ENCODE assay signal across 10 cellular contexts in genomic region chr9:133874061-133874638, GRCh38.
A peak's percentile ranks its signal among the peaks of the same experiment; 100 is the strongest.
DNase-seq lines count a peak whose midpoint lies in the region; ATAC-seq, FAIRE-seq and TF ChIP-seq lines count a peak whose summit lies in the region.
"Had no signal": no experiment of that assay in that cellular context is flagged by ENCODE, and none has a peak within 500 bp of the region (broad histone marks: within the 10 kb centered on the region; RNA-seq: fewer than 3 reads in every experiment).

No MANE protein-coding gene starts in this region.

- ATAC-seq in HepG2 (no peak), right lobe of liver (no peak), HG02970 (IDR thresholded peaks at IDR 0.05; ENCODE audit: low FRiP score, unreplicated experiment) (no peak), HG02610 (IDR thresholded peaks at IDR 0.05; ENCODE audit: unreplicated experiment) (no peak), GM19351 (IDR thresholded peaks at IDR 0.05; ENCODE audit: unreplicated experiment) (no peak)

- peaks cover 74% of the 10 kb centered on the region for H3K79me2 ChIP-seq in HepG2 (ENCODE audit: insufficient read depth, low read length)

- CTCF ChIA-PET in HepG2 (lab: Yijun Ruan, JAX; ENCODE audit: low intra/inter-chr PET ratio, low total read pairs) = no interaction called here

- no peak overlapping the region for H2AFZ ChIP-seq in HepG2 (ENCODE audit: low read length)

- H3K4me3 ChIP-seq in HepG2 (replicated peaks in 1 of 3; ENCODE audit: insufficient read depth in 1 of 3, low read depth in 2 of 3, low read length in 3 of 3) (no peak overlapping the region), right lobe of liver (no peak overlapping the region), kidney epithelial cell (ENCODE audit: low read depth, low read length) (no peak overlapping the region)
- H3K4me3 ChIP-seq: right atrium auricular region had no signal

- peaks cover 60% of the 10 kb centered on the region; the same call in 1 of the 2 replicates for H4K20me1 ChIP-seq in HepG2 (ENCODE audit: insufficient read depth, low read length)

- no peak for TF ChIP-seq POLR2A in HepG2 (IDR thresholded peaks at IDR 0.05; ENCODE audit: insufficient read depth in 1 of 2, low read depth in 2 of 2, low read length in 2 of 2)
- no peak for TF ChIP-seq POLR2A in right lobe of liver (IDR thresholded peaks at IDR 0.05)

- no peak overlapping the region for H3K4me2 ChIP-seq in HepG2 (ENCODE audit: low read depth, low read length)

- TF ChIP-seq EP300 in HepG2 (IDR thresholded peaks at IDR 0.05; ENCODE audit: low read depth in 2 of 2, low read length in 2 of 2) (no peak), HepG2 (CRISPR knock-in tag; IDR thresholded peaks at IDR 0.05; ENCODE audit: borderline replicate concordance) (no peak)

- H3K27me3 ChIP-seq in HepG2 (ENCODE audit: control insufficient read depth in 1 of 2, insufficient read depth in 2 of 2, low read length in 2 of 2) (no peaks in the 10 kb centered on the region), right lobe of liver (no peaks in the 10 kb centered on the region), kidney epithelial cell (ENCODE audit: control insufficient read depth, insufficient read depth, low read length) (no peaks in the 10 kb centered on the region)
- H3K27me3 ChIP-seq: right atrium auricular region had no signal

- no TSS peak for BruUV-seq in HepG2 (replicated peaks; lab: Mats Ljungman, UMichigan)

- no peaks in the 10 kb centered on the region for H3K9me3 ChIP-seq in HepG2 (ENCODE audit: low read length)
- H3K9me3 ChIP-seq in right lobe of liver = no peaks in the 10 kb centered on the region
- H3K9me3 ChIP-seq: right atrium auricular region had no signal

- no peak overlapping the region for H3K9ac ChIP-seq in HepG2 (ENCODE audit: insufficient read depth, low read depth, low read length)

- peaks cover 1 to 14% of the 10 kb centered on the region in 2 experiments; a peak in 3 of 5 replicates for H3K36me3 ChIP-seq in HepG2 (replicated peaks in 1 of 2; ENCODE audit: control insufficient read depth in 1 of 2, insufficient read depth in 2 of 2, low read length in 2 of 2)
- no peaks in the 10 kb centered on the region for H3K36me3 ChIP-seq in right lobe of liver
- no peaks in the 10 kb centered on the region for H3K36me3 ChIP-seq in kidney epithelial cell (ENCODE audit: control insufficient read depth, insufficient read depth, low read length)
- H3K36me3 ChIP-seq: right atrium auricular region had no signal

- WGBS in HepG2 (ENCODE audit: low lambda C conversion rate) = 94% methylated on average over 4 of the region's 14 CpGs
- WGBS in right lobe of liver (ENCODE audit: insufficient coverage, low coverage, low lambda C conversion rate, missing lambda C conversion rate) = 60% methylated on average over 1 of the region's 14 CpGs

- intact Hi-C loops in HepG2 (cut with micrococcal nuclease; ENCODE audit: unreplicated experiment) (no loop called here), right lobe of liver (cut with DNase I) (no loop called here)

- no peak for FAIRE-seq in HepG2 (lab: Jason Lieb, UNC)

- POLR2A ChIA-PET in HepG2 (lab: Yijun Ruan, JAX) = no interaction called here

- no peak for TF ChIP-seq CTCF in HepG2 (CRISPR knock-in tag; IDR thresholded peaks at IDR 0.05)
- no peak for TF ChIP-seq CTCF in right lobe of liver (IDR thresholded peaks at IDR 0.05)
- no peak for TF ChIP-seq CTCF in VCaP (conservative IDR thresholded peaks at IDR 0.05)
- no peak for TF ChIP-seq CTCF in kidney epithelial cell (IDR thresholded peaks at IDR 0.05; ENCODE audit: insufficient read depth, low read length, poor library complexity, severe bottlenecking)

- no peak for DNase-seq in HepG2 (ENCODE audit: low spot score)
- DNase-seq in right lobe of liver = no peak
- peak; percentile 93 for DNase-seq in kidney epithelial cell (ENCODE audit: low read depth)
- no peak for DNase-seq in NCI-H526 treated with DMSO at 0.1 percent for 48 hours (lab: John Stamatoyannopoulos, UW)
- DNase-seq: activated CD4-positive, CD25-positive, alpha-beta regulatory T cell had no signal

- no peak overlapping the region for H3K27ac ChIP-seq in HepG2 (ENCODE audit: extremely low read length, insufficient read depth, low read length)
- no peak overlapping the region for H3K27ac ChIP-seq in right lobe of liver
- H3K27ac ChIP-seq in VCaP = peak overlapping the region; percentile 95
- H3K27ac ChIP-seq: right atrium auricular region had no signal

- in situ Hi-C loops in HepG2 (cut with HindIII; ENCODE audit: extremely low pct_ligation_motif_present, low pct_unique_long_range_greater_than_20kb) = no loop called here

- no peak for TF ChIP-seq RAD21 in HepG2 (CRISPR knock-in tag; IDR thresholded peaks at IDR 0.05)

- H3K4me1 ChIP-seq in HepG2 (ENCODE audit: insufficient read depth, low read length) = peaks cover 24% of the 10 kb centered on the region
- peaks cover 0 to 36% (median 11%) of the 10 kb centered on the region in 4 donors for H3K4me1 ChIP-seq in right lobe of liver

TF ChIP-seq in HepG2, 621 proteins besides CTCF, POLR2A, EP300 and RAD21:
- TF ChIP-seq AGO2 (optimal IDR thresholded peaks at IDR 0.05; ENCODE audit: low read depth, low read length) (peak; percentile 22), PAWR (CRISPR knock-in tag; IDR thresholded peaks at IDR 0.05; ENCODE audit: borderline replicate concordance) (no peak), ZNF609 (CRISPR knock-in tag; IDR thresholded peaks at IDR 0.05; ENCODE audit: borderline replicate concordance) (no peak), DDIT3 (CRISPR knock-in tag; IDR thresholded peaks at IDR 0.05) (no peak), MXD4 (CRISPR knock-in tag; IDR thresholded peaks at IDR 0.05) (no peak), ZKSCAN1 (IDR thresholded peaks at IDR 0.05; ENCODE audit: low read length) (no peak), ZNF784 (CRISPR knock-in tag; IDR thresholded peaks at IDR 0.05; ENCODE audit: borderline replicate concordance) (no peak), HIC2 (CRISPR knock-in tag; IDR thresholded peaks at IDR 0.05; ENCODE audit: low read depth) (no peak), ELF1 (CRISPR knock-in tag; IDR thresholded peaks at IDR 0.05) (no peak)
TF ChIP-seq in HepG2: peak in this region for 1.
